Comparison of ENCODE assay signal across 27 cellular contexts in the genomic region with DNA sequence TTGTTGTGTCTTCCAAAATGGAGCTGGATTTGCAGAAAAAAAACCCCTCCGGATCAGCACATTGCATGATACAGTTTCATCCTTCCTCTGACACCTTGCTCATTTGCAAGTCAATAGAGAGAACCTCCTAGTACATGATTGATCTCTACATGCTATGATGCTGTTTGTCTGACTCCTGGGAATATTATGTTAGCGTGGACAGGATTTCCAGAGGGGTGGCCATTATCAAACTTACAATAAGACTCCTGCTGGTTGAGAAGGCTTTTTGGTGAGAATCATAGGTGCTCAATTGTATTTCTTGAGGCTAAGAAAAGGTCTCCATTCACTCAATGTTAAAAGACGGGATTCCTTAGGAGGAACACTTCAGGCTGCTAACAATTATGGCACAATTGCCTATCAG.
"Had no signal": no experiment of that assay in that cellular context is flagged by ENCODE, and none has a peak within 500 bp of the region (broad histone marks: within the 10 kb centered on the region; RNA-seq: fewer than 3 reads in every experiment).

No MANE protein-coding gene starts in this region.

- H3K4me3 Mint-ChIP-seq: activated CD4-positive, alpha-beta T cell treated with anti-CD3 and anti-CD28 coated beads, Interleukin-2, amount 10 ng/mL, durations not matched to agents 7 days and 5 days; activated CD8-positive, alpha-beta memory T cell treated with anti-CD3 and anti-CD28 coated beads, Interleukin-2, amount 10 ng/mL, durations not matched to agents 7 days and 5 days; activated CD8-positive, alpha-beta T cell treated with anti-CD3 and anti-CD28 coated beads for 36 hours; activated naive CD4-positive, alpha-beta T cell treated with anti-CD3 and anti-CD28 coated beads, Interleukin-2, amount 10 ng/mL, durations not matched to agents 7 days and 5 days; activated naive CD8-positive, alpha-beta T cell treated with anti-CD3 and anti-CD28 coated beads, Interleukin-2, amount 50 U/mL, for 24 hours; effector memory CD8-positive, alpha-beta T cell; natural killer cell; stimulated activated naive CD8-positive, alpha-beta T cell treated with anti-CD3 and anti-CD28 coated beads, Interleukin-15, amount 100 ng/mL, for 72 hours; T-helper 2 cell treated with Interferon-gamma antibody and Interleukin-4, amounts not matched to agents 5 μg/mL and 100 μg/mL, for 36 hours had no signal

- FAIRE-seq: colon, endothelial cell of umbilical vein, urothelium cell line had no signal

- H3K27ac ChIP-seq: right lobe of liver, transverse colon, WERI-Rb-1 had no signal

- H3K27me3 Mint-ChIP-seq: activated CD8-positive, alpha-beta T cell treated with anti-CD3 and anti-CD28 coated beads for 36 hours; activated naive CD8-positive, alpha-beta T cell treated with anti-CD3 and anti-CD28 coated beads, Interleukin-2, amount 50 U/mL, for 24 hours; stimulated activated naive CD8-positive, alpha-beta T cell treated with anti-CD3 and anti-CD28 coated beads, Interleukin-15, amount 100 ng/mL, for 72 hours had no signal

- H3K36me3 ChIP-seq: right lobe of liver, transverse colon, WERI-Rb-1 had no signal

- H3K27me3 ChIP-seq: dorsolateral prefrontal cortex, right lobe of liver, transverse colon had no signal

- H3K4me1 ChIP-seq: transverse colon had no signal

- ATAC-seq: activated CD8-positive, alpha-beta memory T cell treated with anti-CD3 and anti-CD28 coated beads, Interleukin-2, amount 10 ng/mL, durations not matched to agents 7 days and 5 days; activated CD8-positive, alpha-beta T cell treated with anti-CD3 and anti-CD28 coated beads for 36 hours; activated naive CD8-positive, alpha-beta T cell treated with anti-CD3 and anti-CD28 coated beads, Interleukin-2, amount 50 U/mL, for 24 hours; effector memory CD8-positive, alpha-beta T cell; stimulated activated naive CD8-positive, alpha-beta T cell treated with anti-CD3 and anti-CD28 coated beads, Interleukin-15, amount 100 ng/mL, for 72 hours had no signal

- H3K9me3 ChIP-seq: right lobe of liver, transverse colon had no signal

- DNase-seq: activated CD4-positive, alpha-beta T cell treated with anti-CD3 and anti-CD28 coated beads, Interleukin-2, amount 10 ng/mL, durations not matched to agents 7 days and 5 days; activated CD4-positive, CD25-positive, alpha-beta regulatory T cell treated with anti-CD3 and anti-CD28 coated beads, Interleukin-2, amount 50 U/mL, for 72 hours; activated CD8-positive, alpha-beta memory T cell treated with anti-CD3 and anti-CD28 coated beads, Interleukin-2, amount 10 ng/mL, durations not matched to agents 7 days and 5 days; activated CD8-positive, alpha-beta T cell treated with anti-CD3 and anti-CD28 coated beads for 36 hours; activated effector memory CD4-positive, alpha-beta T cell treated with anti-CD3 and anti-CD28 coated beads, Interleukin-2, amount 50 U/mL, for 16 hours; activated naive CD4-positive, alpha-beta T cell treated with anti-CD3 and anti-CD28 coated beads, Interleukin-2, amount 10 ng/mL, durations not matched to agents 7 days and 5 days; activated naive CD8-positive, alpha-beta T cell treated with anti-CD3 and anti-CD28 coated beads, Interleukin-2, amount 50 U/mL, for 24 hours; activated T-cell treated with anti-CD3 and anti-CD28 coated beads for 4 hours; dorsolateral prefrontal cortex; effector memory CD8-positive, alpha-beta T cell; foreskin melanocyte; hippocampal formation; mammary epithelial cell; midbrain; natural killer cell; occipital lobe; stimulated activated CD4-positive, alpha-beta T cell treated with anti-CD3 and anti-CD28 coated beads, Interleukin-1b, Interleukin-23, amount 100 ng/mL, for 48 hours; stimulated activated naive CD8-positive, alpha-beta T cell treated with anti-CD3 and anti-CD28 coated beads, Interleukin-15, amount 100 ng/mL, for 72 hours; transverse colon; WERI-Rb-1 had no signal

- H3K36me3 Mint-ChIP-seq: activated CD8-positive, alpha-beta memory T cell treated with anti-CD3 and anti-CD28 coated beads, Interleukin-2, amount 10 ng/mL, durations not matched to agents 7 days and 5 days; activated naive CD4-positive, alpha-beta T cell treated with anti-CD3 and anti-CD28 coated beads, Interleukin-2, amount 10 ng/mL, durations not matched to agents 7 days and 5 days; brain; natural killer cell had no signal

- H3K4me1 Mint-ChIP-seq: activated CD4-positive, alpha-beta T cell treated with anti-CD3 and anti-CD28 coated beads, Interleukin-2, amount 10 ng/mL, durations not matched to agents 7 days and 5 days; activated CD8-positive, alpha-beta memory T cell treated with anti-CD3 and anti-CD28 coated beads, Interleukin-2, amount 10 ng/mL, durations not matched to agents 7 days and 5 days; activated naive CD4-positive, alpha-beta T cell treated with anti-CD3 and anti-CD28 coated beads, Interleukin-2, amount 10 ng/mL, durations not matched to agents 7 days and 5 days; activated naive CD8-positive, alpha-beta T cell treated with anti-CD3 and anti-CD28 coated beads, Interleukin-2, amount 50 U/mL, for 24 hours; natural killer cell; stimulated activated naive CD8-positive, alpha-beta T cell treated with anti-CD3 and anti-CD28 coated beads, Interleukin-15, amount 100 ng/mL, for 72 hours had no signal

- H3K27ac Mint-ChIP-seq: activated CD4-positive, alpha-beta T cell treated with anti-CD3 and anti-CD28 coated beads, Interleukin-2, amount 10 ng/mL, durations not matched to agents 7 days and 5 days; activated CD8-positive, alpha-beta memory T cell treated with anti-CD3 and anti-CD28 coated beads, Interleukin-2, amount 10 ng/mL, durations not matched to agents 7 days and 5 days; activated CD8-positive, alpha-beta T cell treated with anti-CD3 and anti-CD28 coated beads for 36 hours; activated naive CD4-positive, alpha-beta T cell treated with anti-CD3 and anti-CD28 coated beads, Interleukin-2, amount 10 ng/mL, durations not matched to agents 7 days and 5 days; activated naive CD8-positive, alpha-beta T cell treated with anti-CD3 and anti-CD28 coated beads, Interleukin-2, amount 50 U/mL, for 24 hours; effector memory CD8-positive, alpha-beta T cell; natural killer cell; stimulated activated naive CD8-positive, alpha-beta T cell treated with anti-CD3 and anti-CD28 coated beads, Interleukin-15, amount 100 ng/mL, for 72 hours; T-helper 2 cell treated with Interferon-gamma antibody and Interleukin-4, amounts not matched to agents 5 μg/mL and 100 μg/mL, for 36 hours had no signal

- H3K9me3 Mint-ChIP-seq: activated CD4-positive, alpha-beta T cell treated with anti-CD3 and anti-CD28 coated beads, Interleukin-2, amount 10 ng/mL, durations not matched to agents 7 days and 5 days; activated CD8-positive, alpha-beta T cell treated with anti-CD3 and anti-CD28 coated beads for 36 hours; activated naive CD4-positive, alpha-beta T cell treated with anti-CD3 and anti-CD28 coated beads, Interleukin-2, amount 10 ng/mL, durations not matched to agents 7 days and 5 days; activated naive CD8-positive, alpha-beta T cell treated with anti-CD3 and anti-CD28 coated beads, Interleukin-2, amount 50 U/mL, for 24 hours; brain; effector memory CD8-positive, alpha-beta T cell; natural killer cell; stimulated activated naive CD8-positive, alpha-beta T cell treated with anti-CD3 and anti-CD28 coated beads, Interleukin-15, amount 100 ng/mL, for 72 hours; T-helper 2 cell treated with Interferon-gamma antibody and Interleukin-4, amounts not matched to agents 5 μg/mL and 100 μg/mL, for 36 hours had no signal

- H3K4me3 ChIP-seq: dorsolateral prefrontal cortex, right lobe of liver, skin epidermis, transverse colon had no signal
